In genomic region chr4:182224192-182224850, GRCh38 we compare ENCODE assay signal across 36 cellular contexts. TPM values are rescaled to one million over a fixed set of nuclear protein-coding genes. Genes with fewer than 3 reads are reported as not detected.
"Had no signal": no experiment of that assay in that cellular context is flagged by ENCODE, and none has a peak within 500 bp of the region (broad histone marks: within the 10 kb centered on the region; RNA-seq: fewer than 3 reads in every experiment).

No MANE protein-coding gene starts in this region.

- H3K27me3 ChIP-seq: adrenal gland, ascending aorta, cardiac muscle cell had no signal

- H3K9me3 ChIP-seq: adrenal gland, ascending aorta had no signal

- H3K4me1 ChIP-seq: adrenal gland, ascending aorta had no signal

- FAIRE-seq: bronchial epithelial cell, TTC549 had no signal

- H3K27ac ChIP-seq: adrenal gland, ascending aorta, cardiac muscle cell, VCaP had no signal

- H3K36me3 ChIP-seq: adrenal gland, ascending aorta, cardiac muscle cell had no signal

- H3K4me3 ChIP-seq: adrenal gland, ascending aorta, cardiac muscle cell had no signal

- ATAC-seq: activated CD8-positive, alpha-beta T cell treated with anti-CD3 and anti-CD28 coated beads for 36 hours; activated naive CD4-positive, alpha-beta T cell treated with anti-CD3 and anti-CD28 coated beads, Interleukin-2, amount 50 U/mL, for 72 hours; activated T-cell treated with anti-CD3 and anti-CD28 coated beads, Interleukin-2, amount 50 U/mL, for 4 hours; activated T-cell treated with anti-CD3 and anti-CD28 coated beads, Interleukin-2, amount 50 U/mL, for 72 hours; activated T-helper 17 cell treated with anti-CD3 and anti-CD28 coated beads, Interleukin-2, amount 50 U/mL, for 72 hours had no signal

- DNase-seq: activated B cell treated with CpG ODN at 0.5 μM for 24 hours; activated CD4-positive, alpha-beta memory T cell treated with anti-CD3 and anti-CD28 coated beads for 36 hours; activated CD4-positive, alpha-beta T cell treated with anti-CD3 and anti-CD28 coated beads for 4 hours; activated CD4-positive, alpha-beta T cell treated with anti-CD3 and anti-CD28 coated beads, Interleukin-2, amount 10 ng/mL, durations not matched to agents 24 days and 14 days; activated CD4-positive, alpha-beta T cell treated with anti-CD3 and anti-CD28 coated beads, Interleukin-2, amount 50 U/mL, for 1 hour; activated CD4-positive, alpha-beta T cell treated with anti-CD3 and anti-CD28 coated beads, Interleukin-2, amount 50 U/mL, for 4 hours; activated CD4-positive, CD25-positive, alpha-beta regulatory T cell treated with anti-CD3 and anti-CD28 coated beads, Interleukin-2, amount 50 U/mL, for 72 hours; activated CD8-positive, alpha-beta memory T cell treated with anti-CD3 and anti-CD28 coated beads, Interleukin-2, amount 50 U/mL, for 4 hours; activated CD8-positive, alpha-beta T cell treated with anti-CD3 and anti-CD28 coated beads for 36 hours; activated effector memory CD4-positive, alpha-beta T cell treated with anti-CD3 and anti-CD28 coated beads, Interleukin-2, amount 50 U/mL, for 16 hours; activated gamma-delta T cell treated with Interleukin-2 at 50 U/mL for 16 hours; activated naive CD4-positive, alpha-beta T cell; activated naive CD4-positive, alpha-beta T cell treated with anti-CD3 and anti-CD28 coated beads for 36 hours; activated naive CD4-positive, alpha-beta T cell treated with anti-CD3 and anti-CD28 coated beads, Interleukin-2, amount 50 U/mL, for 16 hours; activated naive CD8-positive, alpha-beta T cell treated with anti-CD3 and anti-CD28 coated beads for 36 hours; activated T-cell treated with anti-CD3 and anti-CD28 coated beads for 4 hours; activated T-cell treated with anti-CD3 and anti-CD28 coated beads, Interleukin-2, amount 50 U/mL, for 1 hour; activated T-cell treated with anti-CD3 and anti-CD28 coated beads, Interleukin-2, amount 50 U/mL, for 4 hours; activated T-cell treated with anti-CD3 and anti-CD28 coated beads, Interleukin-2, amount 50 U/mL, for 72 hours; adrenal gland; amygdala; anterior cingulate cortex; caudate nucleus; cerebellar nuclear complex; T-helper 1 cell; T-helper 2 cell; T-helper 9 cell had no signal

RNA-seq across cellular contexts. Expression of gene TENM3, which starts 18.9 kb away (rescaled TPM):
- total RNA-seq: activated B cell treated with CpG ODN at 0.5 μM for 24 hours; activated CD4-positive, alpha-beta memory T cell treated with anti-CD3 and anti-CD28 coated beads for 36 hours; activated CD4-positive, alpha-beta T cell treated with anti-CD3 and anti-CD28 coated beads, Interleukin-2, amount 10 ng/mL, durations not matched to agents 24 days and 14 days; activated CD8-positive, alpha-beta memory T cell treated with anti-CD3 and anti-CD28 coated beads for 36 hours; activated CD8-positive, alpha-beta T cell treated with anti-CD3 and anti-CD28 coated beads for 36 hours; activated naive CD4-positive, alpha-beta T cell treated with anti-CD3 and anti-CD28 coated beads for 36 hours; activated naive CD4-positive, alpha-beta T cell treated with anti-CD3 and anti-CD28 coated beads, Interleukin-2, amount 50 U/mL, for 72 hours; activated naive CD8-positive, alpha-beta T cell treated with anti-CD3 and anti-CD28 coated beads for 36 hours; activated T-helper 1 cell treated with anti-CD3 and anti-CD28 coated beads, Interleukin-12 subunit alpha, Interleukin-12 subunit beta, Interleukin-2, Interleukin-4 antibody, amounts not matched to agents 30 ng/mL and 10 ng/mL and 1 ng/mL, durations not matched to agents 14 hours and 24 hours and 36 hours; activated T-helper 17 cell treated with anti-CD3 and anti-CD28 coated beads, Interleukin-2, amount 50 U/mL, for 72 hours had no signal
